9 cellular contexts compared by ENCODE assay signal in the genomic region with DNA sequence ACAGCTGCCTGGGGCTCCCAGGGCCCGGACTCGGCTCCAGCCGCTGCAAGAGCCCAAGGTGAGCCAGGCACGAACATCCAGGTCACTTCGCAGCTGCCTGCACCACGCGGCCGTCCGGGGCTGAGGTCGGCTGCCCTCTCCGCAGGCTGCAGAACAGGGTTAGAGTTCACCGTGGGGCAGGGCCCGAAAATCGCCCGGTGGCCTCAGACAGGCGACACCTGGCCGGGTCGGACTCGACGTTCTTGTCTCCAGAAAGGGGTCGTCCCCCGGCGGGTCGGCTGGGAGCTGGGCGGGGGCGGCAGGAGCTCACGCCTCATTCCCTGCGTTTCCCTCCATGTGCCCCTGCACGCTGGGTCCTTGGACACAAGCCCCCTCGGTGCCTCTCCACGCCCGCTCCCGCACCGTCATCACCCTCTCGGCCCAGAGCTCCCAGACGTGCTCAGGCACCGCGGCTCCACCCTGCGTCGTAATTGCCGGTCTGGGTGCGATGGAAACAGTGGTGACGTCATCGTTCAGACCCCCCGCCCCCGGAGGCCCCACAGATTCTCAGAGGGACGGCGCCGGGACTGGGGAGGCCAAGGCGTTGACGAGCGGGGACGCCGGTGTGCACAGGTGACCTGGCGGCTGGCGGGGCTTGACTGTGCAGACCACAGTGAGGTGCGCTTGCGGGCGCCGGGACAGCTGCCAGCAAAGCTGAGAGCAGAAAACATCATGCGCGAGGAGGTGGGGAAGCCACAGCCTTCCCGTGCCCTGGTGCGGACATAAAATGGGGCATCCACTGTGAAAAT. TPM values are rescaled to one million over a fixed set of nuclear protein-coding genes. Genes with fewer than 3 reads are reported as not detected.
DNase-seq lines count a peak whose midpoint lies in the region; ATAC-seq, FAIRE-seq and TF ChIP-seq lines count a peak whose summit lies in the region.
"Had no signal": no experiment of that assay in that cellular context is flagged by ENCODE, and none has a peak within 500 bp of the region (broad histone marks: within the 10 kb centered on the region; RNA-seq: fewer than 3 reads in every experiment).

No MANE protein-coding gene starts in this region.

- ATAC-seq in Right ventricle myocardium superior (ENCODE audit: poor library complexity) = peak; percentile 6
- ATAC-seq in Right ventricle myocardium inferior = no peak
- no peak for ATAC-seq in thoracic aorta (ENCODE audit: insufficient number of reproducible peaks, low FRiP score, low read depth)
- ATAC-seq in HG03521 (IDR thresholded peaks at IDR 0.05; ENCODE audit: unreplicated experiment) = no peak
- no peak for ATAC-seq in GM19467 (IDR thresholded peaks at IDR 0.05; ENCODE audit: unreplicated experiment)

- no peaks in the 10 kb centered on the region for H3K79me2 ChIP-seq in astrocyte (ENCODE audit: insufficient read depth, low read length)

- no peak overlapping the region for H3K23ac ChIP-seq in mesenchymal stem cell (ENCODE audit: low read length in 2 of 2)

- H3K4me1 Mint-ChIP-seq in T-helper 1 cell treated with Interleukin-12 subunit alpha and Interleukin-12 subunit beta and Interleukin-4 antibody, amounts not matched to agents 30 μg/mL and 1 μg/mL, for 36 hours (ENCODE audit: low read depth) = peaks cover 9% of the 10 kb centered on the region
- H3K4me1 Mint-ChIP-seq in astrocyte (ENCODE audit: low read depth, unreplicated experiment) = no peaks in the 10 kb centered on the region

- no peak overlapping the region for H3K9ac ChIP-seq in astrocyte (ENCODE audit: low read length)
- peak overlapping the region; percentile 55 for H3K9ac ChIP-seq in mesenchymal stem cell (ENCODE audit: low read length)

- H2AFZ ChIP-seq in astrocyte (ENCODE audit: low read depth, low read length) (no peak overlapping the region), mesenchymal stem cell (ENCODE audit: low read depth, low read length) (no peak overlapping the region)

- H2BK15ac ChIP-seq in mesenchymal stem cell (ENCODE audit: low read depth, poor library complexity, severe bottlenecking) = peak overlapping the region; percentile 68

- peak overlapping the region in 1 of 2 experiments; percentile 89 for H3K14ac ChIP-seq in mesenchymal stem cell (ENCODE audit: low read length in 2 of 2)

- no peak for DNase-seq in Right ventricle myocardium superior
- no peak for DNase-seq in Right ventricle myocardium inferior (ENCODE audit: missing footprints)
- peak; percentile 55 for DNase-seq in astrocyte (ENCODE audit: low read depth)
- DNase-seq in mesenchymal stem cell = peak; percentile 62
- no peak for DNase-seq in thoracic aorta (ENCODE audit: low spot score)

- H3K36me3 Mint-ChIP-seq in T-helper 1 cell treated with Interleukin-12 subunit alpha and Interleukin-12 subunit beta and Interleukin-4 antibody, amounts not matched to agents 30 μg/mL and 1 μg/mL, for 36 hours (ENCODE audit: low read depth) = peaks cover 3% of the 10 kb centered on the region
- peaks cover 2% of the 10 kb centered on the region for H3K36me3 Mint-ChIP-seq in astrocyte (ENCODE audit: low read depth, unreplicated experiment)

- H3K36me3 ChIP-seq in astrocyte (ENCODE audit: insufficient read depth, low read length) (no peaks in the 10 kb centered on the region), mesenchymal stem cell (ENCODE audit: control insufficient read depth in 1 of 2, insufficient read depth in 2 of 2, low read depth in 1 of 2, low read length in 2 of 2) (peaks cover 0 to 43% of the 10 kb centered on the region in 2 experiments), thoracic aorta (peaks cover 8% of the 10 kb centered on the region)

- FAIRE-seq in astrocyte (lab: Jason Lieb, UNC) = no peak

- no peak overlapping the region for H3K4ac ChIP-seq in mesenchymal stem cell (ENCODE audit: low read depth in 1 of 2, low read length in 2 of 2)

- peaks cover 3% of the 10 kb centered on the region for H3K79me1 ChIP-seq in mesenchymal stem cell (replicated peaks; ENCODE audit: low read length, poor library complexity, severe bottlenecking)

- WGBS in mesenchymal stem cell = 33% methylated on average over 64 of the region's 64 CpGs

- no peak overlapping the region for H2BK120ac ChIP-seq in mesenchymal stem cell (ENCODE audit: low read depth, low read length)

- H3K4me1 ChIP-seq in astrocyte (ENCODE audit: insufficient read depth, low read length) = peaks cover 8% of the 10 kb centered on the region
- peaks cover 37% of the 10 kb centered on the region for H3K4me1 ChIP-seq in mesenchymal stem cell (ENCODE audit: control insufficient read depth, insufficient read depth, low read depth, low read length)
- H3K4me1 ChIP-seq in thoracic aorta (ENCODE audit: control insufficient read depth in 1 of 2, low read depth in 2 of 2) = no peaks in the 10 kb centered on the region

- no peaks in the 10 kb centered on the region for H3K9me3 Mint-ChIP-seq in T-helper 1 cell treated with Interleukin-12 subunit alpha and Interleukin-12 subunit beta and Interleukin-4 antibody, amounts not matched to agents 30 μg/mL and 1 μg/mL, for 36 hours
- H3K9me3 Mint-ChIP-seq in astrocyte (ENCODE audit: unreplicated experiment) = no peaks in the 10 kb centered on the region

- H3K9me3 ChIP-seq in astrocyte (ENCODE audit: insufficient read depth, low read depth, low read length) = no peaks in the 10 kb centered on the region
- no peaks in the 10 kb centered on the region for H3K9me3 ChIP-seq in mesenchymal stem cell (ENCODE audit: control insufficient read depth, low read length)
- no peaks in the 10 kb centered on the region for H3K9me3 ChIP-seq in thoracic aorta

- peaks cover 23% of the 10 kb centered on the region for H4K20me1 ChIP-seq in astrocyte (ENCODE audit: insufficient read depth, low read length)

- peak overlapping the region; percentile 32 for H4K8ac ChIP-seq in mesenchymal stem cell (ENCODE audit: low read length)

- H3K18ac ChIP-seq in mesenchymal stem cell (ENCODE audit: low read depth in 1 of 2, low read length in 2 of 2) = peak overlapping the region in 1 of 2 experiments; percentile 11

- peak overlapping the region; percentile 66 for H3K4me2 ChIP-seq in astrocyte (ENCODE audit: low read length)
- H3K4me2 ChIP-seq in mesenchymal stem cell (ENCODE audit: low read length, poor library complexity, severe bottlenecking) = peak overlapping the region; percentile 41

- H3K4me3 ChIP-seq in astrocyte (ENCODE audit: insufficient read depth, low read depth, low read length) (peak overlapping the region; percentile 6), mesenchymal stem cell (ENCODE audit: insufficient read depth in 1 of 2, low read depth in 1 of 2, low read length in 2 of 2) (peak overlapping the region; percentile 29 to 53), thoracic aorta (peak overlapping the region; percentile 16)

- peaks cover 30% of the 10 kb centered on the region for H3K27me3 Mint-ChIP-seq in T-helper 1 cell treated with Interleukin-12 subunit alpha and Interleukin-12 subunit beta and Interleukin-4 antibody, amounts not matched to agents 30 μg/mL and 1 μg/mL, for 36 hours (ENCODE audit: low read depth)
- peaks cover 15% of the 10 kb centered on the region for H3K27me3 Mint-ChIP-seq in astrocyte (ENCODE audit: low read depth, unreplicated experiment)

- H4K91ac ChIP-seq in mesenchymal stem cell (ENCODE audit: low read length) = no peak overlapping the region

- TF ChIP-seq CTCF in astrocyte (IDR thresholded peaks at IDR 0.05; ENCODE audit: insufficient read depth, low read depth, low read length) (no peak), thoracic aorta (IDR thresholded peaks at IDR 0.05) (no peak)

- intact Hi-C loops in Right ventricle myocardium superior (cut with DNase I) = no loop called here
- intact Hi-C loops in Right ventricle myocardium inferior (cut with DNase I) = no loop called here

- H2BK5ac ChIP-seq in mesenchymal stem cell (ENCODE audit: low read depth, low read length, poor library complexity, severe bottlenecking) = no peak overlapping the region

- peaks cover 31% of the 10 kb centered on the region for H3K27me3 ChIP-seq in astrocyte (ENCODE audit: insufficient read depth, low read length)
- peaks cover 39 to 48% of the 10 kb centered on the region in 2 experiments for H3K27me3 ChIP-seq in mesenchymal stem cell (ENCODE audit: control insufficient read depth in 1 of 2, insufficient read depth in 1 of 2, low read length in 2 of 2)
- peaks cover 7% of the 10 kb centered on the region for H3K27me3 ChIP-seq in thoracic aorta (replicated peaks; ENCODE audit: insufficient read depth)

- no peak overlapping the region for H2AK5ac ChIP-seq in mesenchymal stem cell (ENCODE audit: low read length, severe bottlenecking)

- H3K4me3 Mint-ChIP-seq in T-helper 1 cell treated with Interleukin-12 subunit alpha and Interleukin-12 subunit beta and Interleukin-4 antibody, amounts not matched to agents 30 μg/mL and 1 μg/mL, for 36 hours = peak overlapping the region; percentile 37
- H3K4me3 Mint-ChIP-seq in astrocyte (ENCODE audit: unreplicated experiment) = no peak overlapping the region

- H3K27ac ChIP-seq in astrocyte (ENCODE audit: low read depth, low read length) (no peak overlapping the region), mesenchymal stem cell (ENCODE audit: low read length, poor library complexity, severe bottlenecking) (no peak overlapping the region), thoracic aorta (no peak overlapping the region)

- no peak overlapping the region for H2BK12ac ChIP-seq in mesenchymal stem cell (ENCODE audit: low read length in 2 of 2)

- peak overlapping the region; percentile 52 for H3K27ac Mint-ChIP-seq in T-helper 1 cell treated with Interleukin-12 subunit alpha and Interleukin-12 subunit beta and Interleukin-4 antibody, amounts not matched to agents 30 μg/mL and 1 μg/mL, for 36 hours
- H3K27ac Mint-ChIP-seq in astrocyte (ENCODE audit: unreplicated experiment) = no peak overlapping the region

RNA-seq across cellular contexts. Expression of a gene that starts 4.0 kb away (rescaled TPM):
- total RNA-seq in Right ventricle myocardium superior = not detected
- 0.35 TPM for total RNA-seq in Right ventricle myocardium inferior
- 2.5 and 2.7 TPM in 2 replicates for total RNA-seq in astrocyte
- 0.66 TPM for polyA plus RNA-seq in mesenchymal stem cell (2013, experiment 1 of 2)
- 0.56 TPM for polyA plus RNA-seq in mesenchymal stem cell (2013, experiment 2 of 2)
- total RNA-seq in thoracic aorta = under 1 TPM in 1 of 2 donors, not detected in 1; 0.14 TPM

RNA-seq across cellular contexts. Expression of a gene that starts 12.1 kb away (rescaled TPM):
- 18.6 TPM for total RNA-seq in Right ventricle myocardium superior
- 20.7 TPM for total RNA-seq in Right ventricle myocardium inferior
- total RNA-seq in astrocyte = 60.0 and 68.9 TPM in 2 replicates
- 25.0 TPM for polyA plus RNA-seq in mesenchymal stem cell (2013, experiment 1 of 2)
- polyA plus RNA-seq in mesenchymal stem cell (2013, experiment 2 of 2) = 25.1 TPM
- total RNA-seq in thoracic aorta = 10 to 100 TPM in 1 of 2 donors, 1 to 10 TPM in 1; 6.8 to 27.6 TPM

RNA-seq across cellular contexts. Expression of a gene that starts 24.7 kb away (rescaled TPM):
- 109 TPM for total RNA-seq in Right ventricle myocardium superior
- total RNA-seq in Right ventricle myocardium inferior = 106 TPM
- 155 and 173 TPM in 2 replicates for total RNA-seq in astrocyte
- 115 TPM for polyA plus RNA-seq in mesenchymal stem cell (2013, experiment 1 of 2)
- 119 TPM for polyA plus RNA-seq in mesenchymal stem cell (2013, experiment 2 of 2)
- total RNA-seq in thoracic aorta = 100 to 1,000 TPM; 183 to 267 TPM

RNA-seq across cellular contexts. Expression of a gene that starts 25.1 kb away (rescaled TPM):
- total RNA-seq in Right ventricle myocardium superior (not detected), Right ventricle myocardium inferior (not detected), astrocyte (not detected in 2 replicates), thoracic aorta (not detected)
- not detected for polyA plus RNA-seq in mesenchymal stem cell (2013, experiment 1 of 2)
- not detected for polyA plus RNA-seq in mesenchymal stem cell (2013, experiment 2 of 2)
- total RNA-seq: temporal lobe had no signal

RNA-seq across cellular contexts. Expression of a gene that starts 30.2 kb away (rescaled TPM):
- 69.8 TPM for total RNA-seq in Right ventricle myocardium superior
- total RNA-seq in Right ventricle myocardium inferior = 69.3 TPM
- total RNA-seq in astrocyte = 781 and 819 TPM in 2 replicates
- 374 TPM for polyA plus RNA-seq in mesenchymal stem cell (2013, experiment 1 of 2)
- polyA plus RNA-seq in mesenchymal stem cell (2013, experiment 2 of 2) = 362 TPM
- total RNA-seq in thoracic aorta = 100 to 1,000 TPM in 1 of 2 donors, 10 to 100 TPM in 1; 96.9 to 193 TPM

Comparison
In these comparisons a context has a peak if more than half of its experiments do, and no peak if none do; other contexts are left out.
1. DNase-seq: peak in astrocyte (single experiment) and mesenchymal stem cell (single experiment); none in Right ventricle myocardium superior (single experiment), Right ventricle myocardium inferior (single experiment) and thoracic aorta (single experiment).
2. Peak in every context shown above with its lines, with median percentiles within 50 percentile points of each other: H3K4me3 ChIP-seq.